10 cellular contexts compared by ENCODE assay signal in the genomic region with DNA sequence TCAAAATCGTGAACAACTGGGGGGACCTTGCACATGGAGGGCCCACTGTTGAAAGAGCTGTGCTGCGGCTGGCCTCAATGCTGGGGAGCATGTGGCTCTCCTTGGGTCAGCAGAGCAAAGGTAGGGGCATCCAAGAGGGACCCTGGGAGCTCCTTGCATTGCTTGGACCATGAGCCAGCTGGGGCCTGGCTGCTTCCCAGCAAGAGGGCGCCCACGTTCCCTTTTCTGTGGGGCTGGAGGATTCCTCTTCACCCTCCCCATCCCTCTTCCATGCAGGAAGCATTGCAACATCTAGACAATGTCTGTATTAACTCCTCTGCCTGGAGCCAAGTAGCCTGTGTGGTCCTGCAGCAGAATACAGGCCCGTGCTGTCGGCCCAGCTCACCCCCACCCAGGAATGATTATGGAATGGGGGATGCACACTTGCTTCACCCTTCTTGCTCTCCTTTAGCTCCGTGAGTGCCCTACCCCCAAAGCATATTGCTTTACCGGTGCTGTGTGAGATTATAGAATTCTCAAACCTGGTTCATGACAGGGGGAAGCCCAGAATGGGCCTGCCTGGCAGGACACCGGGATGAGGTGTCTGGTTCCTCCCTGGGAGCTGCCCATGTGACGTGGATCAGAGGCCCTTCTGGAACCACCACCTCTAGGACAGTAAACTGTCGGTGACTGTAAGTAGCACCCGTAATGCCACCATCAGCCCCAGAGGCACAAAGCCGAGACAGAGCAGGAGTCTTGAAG.
DNase-seq lines count a peak whose midpoint lies in the region; ATAC-seq and TF ChIP-seq lines count a peak whose summit lies in the region.
"Had no signal": no experiment of that assay in that cellular context is flagged by ENCODE, and none has a peak within 500 bp of the region (broad histone marks: within the 10 kb centered on the region; RNA-seq: fewer than 3 reads in every experiment).

No MANE protein-coding gene starts in this region.

- 68 to 75% (median 70%) methylated on average over 13 of the region's 13 CpGs for WGBS in psoas muscle, 3 donors

- no peak overlapping the region for H3K27ac ChIP-seq in psoas muscle

- no peaks in the 10 kb centered on the region for H3K36me3 ChIP-seq in psoas muscle (ENCODE audit: insufficient read depth in 1 of 2, low read depth in 1 of 2)

- H3K27me3 ChIP-seq in psoas muscle (ENCODE audit: insufficient read depth in 3 of 3, low read length in 2 of 3) = no peaks in the 10 kb centered on the region

- DNase-seq in EL (peak; percentile 67), NCI-H226 (peak; percentile 71), fibroblast of gingiva (ENCODE audit: low read depth) (peak; percentile 66), psoas muscle (no peak)
- DNase-seq in activated CD4-positive, alpha-beta T cell treated with anti-CD3 and anti-CD28 coated beads for 1 hour = no peak
- DNase-seq: activated naive CD8-positive, alpha-beta T cell treated with anti-CD3 and anti-CD28 coated beads, Interleukin-2, amount 10 ng/mL, durations not matched to agents 7 days and 5 days; T-cell had no signal

- ATAC-seq in psoas muscle (peak in 3 of 4 donors; percentile 52 to 65 (median 56)), HG03460 (IDR thresholded peaks at IDR 0.05; ENCODE audit: unreplicated experiment) (no peak), GM21390 (IDR thresholded peaks at IDR 0.05; ENCODE audit: unreplicated experiment) (no peak), HG03565 (IDR thresholded peaks at IDR 0.05; ENCODE audit: unreplicated experiment) (no peak)
- ATAC-seq: T-cell had no signal

- H3K4me3 ChIP-seq in psoas muscle = no peak overlapping the region

- intact Hi-C loops in psoas muscle (cut with DNase I) = loop anchor here in 1 of 2 donors (10.0 kb wide), 1 partner anchor 415 kb away; no protein-coding TSS in a partner anchor

- H3K9me3 ChIP-seq in psoas muscle = no peaks in the 10 kb centered on the region

- no peaks in the 10 kb centered on the region for H3K4me1 ChIP-seq in psoas muscle

- TF ChIP-seq CTCF in psoas muscle (IDR thresholded peaks at IDR 0.05) = no peak

Comparison
In these comparisons a context has a peak if more than half of its experiments do, and no peak if none do; other contexts are left out.
1. DNase-seq: peak in EL (single experiment), NCI-H226 (single experiment) and fibroblast of gingiva (single experiment); none in psoas muscle (0 of 2) and activated CD4-positive, alpha-beta T cell treated with anti-CD3 and anti-CD28 coated beads for 1 hour (single experiment).
2. ATAC-seq: peak in psoas muscle (3 of 4); none in HG03460 (single experiment), GM21390 (single experiment) and HG03565 (single experiment).